In genomic region chr4:134628074-134628473, GRCh38 we compare ENCODE assay signal across 1 cellular context.
TF ChIP-seq lines count a peak whose summit lies in the region.

No MANE protein-coding gene starts in this region.

TF ChIP-seq in HepG2, 621 proteins besides CTCF, POLR2A, EP300 and RAD21 (continued from another document):
- no peak for TF ChIP-seq SNAPC4 (CRISPR knock-in tag; IDR thresholded peaks at IDR 0.05)
- TF ChIP-seq IKZF1 (IDR thresholded peaks at IDR 0.05): no peak
- no peak for TF ChIP-seq ZNF891 (CRISPR knock-in tag; IDR thresholded peaks at IDR 0.05)
- TF ChIP-seq SSRP1 (CRISPR knock-in tag; IDR thresholded peaks at IDR 0.05): no peak
- no peak for TF ChIP-seq RNF219 (CRISPR knock-in tag; IDR thresholded peaks at IDR 0.05)
